Comparison of ENCODE assay signal across 10 cellular contexts in the genomic region with DNA sequence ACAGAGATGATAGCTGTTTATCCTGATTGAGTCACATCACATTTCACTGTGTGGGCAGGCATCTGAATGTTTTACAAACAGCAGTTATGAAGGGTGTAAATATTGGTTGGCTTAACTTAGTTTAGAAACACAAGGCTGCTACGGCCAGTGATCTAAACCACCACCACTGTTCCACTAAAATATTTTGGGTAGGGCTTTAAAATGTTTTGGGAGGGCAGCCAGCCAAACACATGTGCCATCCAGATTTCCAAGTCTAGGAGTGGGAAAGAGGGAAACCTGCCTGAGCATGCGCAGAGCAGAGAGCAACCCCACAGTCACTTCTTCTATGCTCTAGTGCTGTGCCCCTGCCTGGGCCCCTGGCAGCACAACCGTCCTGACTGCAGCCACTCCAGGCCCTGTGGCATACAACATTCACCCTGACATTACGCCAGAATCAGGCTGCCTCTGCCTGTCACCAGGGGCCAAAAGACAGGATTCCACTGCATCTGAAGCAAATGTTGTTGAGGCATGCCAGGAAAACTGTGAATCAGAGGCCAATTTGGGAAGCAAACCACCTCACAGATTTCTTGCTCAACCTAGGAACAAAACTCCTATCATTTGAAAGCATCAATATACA.
DNase-seq lines count a peak whose midpoint lies in the region; ATAC-seq and TF ChIP-seq lines count a peak whose summit lies in the region.
"Had no signal": no experiment of that assay in that cellular context is flagged by ENCODE, and none has a peak within 500 bp of the region (broad histone marks: within the 10 kb centered on the region; RNA-seq: fewer than 3 reads in every experiment).

No MANE protein-coding gene starts in this region.

- peaks cover 0 to 43% (median 12%) of the 10 kb centered on the region in 4 donors for H3K4me1 ChIP-seq in tibial artery

- no peak overlapping the region for H3K27ac Mint-ChIP-seq in activated naive CD4-positive, alpha-beta T cell treated with anti-CD3 and anti-CD28 coated beads, Interleukin-2, amount 10 ng/mL, durations not matched to agents 7 days and 5 days

- no peaks in the 10 kb centered on the region for H3K9me3 ChIP-seq in tibial artery
- H3K9me3 ChIP-seq: neutrophil had no signal

- H3K36me3 Mint-ChIP-seq in activated naive CD4-positive, alpha-beta T cell treated with anti-CD3 and anti-CD28 coated beads, Interleukin-2, amount 10 ng/mL, durations not matched to agents 7 days and 5 days = no peaks in the 10 kb centered on the region

- intact Hi-C loops in left colon (cut with DNase I, micrococcal nuclease) (no loop called here), tibial artery (cut with DNase I; ENCODE audit: low total_unique reads) (no loop called here)

- DNase-seq in M059J (ENCODE audit: low read depth) (peak; percentile 52), choroid plexus epithelial cell (ENCODE audit: low read depth) (peak; percentile 60), left colon (peak; percentile 3 to 24), tibial artery (peak; percentile 70 to 84), middle frontal gyrus (ENCODE audit: extremely low spot score, low spot score) (no peak)
- no peak for DNase-seq in effector CD4-positive, alpha-beta T cell
- DNase-seq in activated naive CD4-positive, alpha-beta T cell treated with anti-CD3 and anti-CD28 coated beads, Interleukin-2, amount 10 ng/mL, durations not matched to agents 7 days and 5 days = no peak
- DNase-seq: NCI-H1105 had no signal

- H3K27ac ChIP-seq in tibial artery = peak overlapping the region; percentile 43 to 58
- H3K27ac ChIP-seq: neutrophil had no signal

- no peaks in the 10 kb centered on the region for H3K36me3 ChIP-seq in tibial artery
- H3K36me3 ChIP-seq: neutrophil had no signal

- H3K27me3 ChIP-seq in tibial artery = no peaks in the 10 kb centered on the region
- H3K27me3 ChIP-seq: neutrophil had no signal

- no peaks in the 10 kb centered on the region for H3K27me3 Mint-ChIP-seq in activated naive CD4-positive, alpha-beta T cell treated with anti-CD3 and anti-CD28 coated beads, Interleukin-2, amount 10 ng/mL, durations not matched to agents 7 days and 5 days

- H3K9me3 Mint-ChIP-seq in activated naive CD4-positive, alpha-beta T cell treated with anti-CD3 and anti-CD28 coated beads, Interleukin-2, amount 10 ng/mL, durations not matched to agents 7 days and 5 days = no peaks in the 10 kb centered on the region

- H3K4me1 Mint-ChIP-seq in activated naive CD4-positive, alpha-beta T cell treated with anti-CD3 and anti-CD28 coated beads, Interleukin-2, amount 10 ng/mL, durations not matched to agents 7 days and 5 days = no peaks in the 10 kb centered on the region

- TF ChIP-seq CTCF in choroid plexus epithelial cell (conservative IDR thresholded peaks at IDR 0.05; ENCODE audit: low read depth, low read length) (no peak), tibial artery (IDR thresholded peaks at IDR 0.05) (no peak)

- no peak overlapping the region for H3K4me3 Mint-ChIP-seq in activated naive CD4-positive, alpha-beta T cell treated with anti-CD3 and anti-CD28 coated beads, Interleukin-2, amount 10 ng/mL, durations not matched to agents 7 days and 5 days

- CTCF ChIA-PET in activated naive CD4-positive, alpha-beta T cell treated with anti-CD3 and anti-CD28 coated beads, Interleukin-2, amount 10 ng/mL, durations not matched to agents 7 days and 5 days (lab: Charles Lee) = no interaction called here

- ATAC-seq in left colon (no peak), HG03457 (IDR thresholded peaks at IDR 0.05; ENCODE audit: unreplicated experiment) (no peak)

- H3K4me3 ChIP-seq in choroid plexus epithelial cell (ENCODE audit: low read depth, low read length) (no peak overlapping the region), tibial artery (no peak overlapping the region)

Comparison
In these comparisons a context has a peak if more than half of its experiments do, and no peak if none do; other contexts are left out.
1. DNase-seq: peak in M059J (single experiment), choroid plexus epithelial cell (single experiment), left colon (2 of 2) and tibial artery (2 of 2); none in middle frontal gyrus (single experiment), effector CD4-positive, alpha-beta T cell (single experiment) and activated naive CD4-positive, alpha-beta T cell treated with anti-CD3 and anti-CD28 coated beads, Interleukin-2, amount 10 ng/mL, durations not matched to agents 7 days and 5 days (single experiment).